8 cellular contexts compared by ENCODE assay signal in genomic region chr22:31313366-31314147, GRCh38. TPM values are rescaled to one million over a fixed set of nuclear protein-coding genes. Genes with fewer than 3 reads are reported as not detected.
A peak's percentile ranks its signal among the peaks of the same experiment; 100 is the strongest.
DNase-seq lines count a peak whose midpoint lies in the region; ATAC-seq and TF ChIP-seq lines count a peak whose summit lies in the region.

No MANE protein-coding gene starts in this region.

- DNase-seq in NCI-H1417 (lab: John Stamatoyannopoulos, UW) (peak; percentile 28 to 61 (median 42)), NCI-H1417 treated with DMSO at 0.1 percent for 48 hours (lab: John Stamatoyannopoulos, UW) (no peak), NCI-H2196 treated with DMSO at 0.1 percent for 48 hours (lab: John Stamatoyannopoulos, UW; ENCODE audit: unreplicated experiment) (peak; percentile 80), left lung (peak in 1 of 2 donors; percentile 81), MV-4-11 (lab: John Stamatoyannopoulos, UW) (no peak)
- peak; percentile 48 to 53 for DNase-seq in activated CD4-positive, alpha-beta T cell treated with anti-CD3 and anti-CD28 coated beads, Interleukin-2, amount 50 U/mL, for 24 hours (ENCODE audit: low read depth in 1 of 2, low spot score in 1 of 2)
- peak; percentile 65 for DNase-seq in stimulated activated CD4-positive, alpha-beta T cell treated with anti-CD3 and anti-CD28 coated beads, Interleukin-4, amount 100 ng/mL, for 1 hour

- peak; percentile 89 to 92 for TF ChIP-seq CTCF in left lung (IDR thresholded peaks at IDR 0.05)

- H3K27me3 ChIP-seq in duodenal mucosa (ENCODE audit: control insufficient read depth in 1 of 2, insufficient read depth in 2 of 2, low read length in 2 of 2) (no peaks in the 10 kb centered on the region), left lung (no peaks in the 10 kb centered on the region)

- peak; percentile 98 for ATAC-seq in left lung

- H3K4me3 ChIP-seq in duodenal mucosa (ENCODE audit: low read depth in 1 of 2, low read length in 2 of 2) (no peak overlapping the region), left lung (no peak overlapping the region)

- H3K9me3 ChIP-seq in duodenal mucosa (ENCODE audit: control insufficient read depth in 1 of 2, low read length in 2 of 2) (peaks cover 0 to 6% of the 10 kb centered on the region in 2 donors), left lung (peaks cover 0 to 5% of the 10 kb centered on the region in 2 donors)

- H3K9ac ChIP-seq in duodenal mucosa (ENCODE audit: low read depth in 1 of 2, low read length in 2 of 2): no peak overlapping the region

- peak overlapping the region; percentile 2 for H3K27ac ChIP-seq in duodenal mucosa (ENCODE audit: low read depth, low read length)
- peak overlapping the region; percentile 60 to 70 for H3K27ac ChIP-seq in left lung

- peaks cover 4 to 7% of the 10 kb centered on the region in 2 donors for H3K4me1 ChIP-seq in duodenal mucosa (ENCODE audit: control insufficient read depth in 1 of 2, insufficient read depth in 2 of 2, low read length in 2 of 2)
- peaks cover 3 to 12% of the 10 kb centered on the region in 2 donors for H3K4me1 ChIP-seq in left lung

- intact Hi-C loops in left lung (cut with DNase I): no loop called here

- H3K36me3 ChIP-seq in duodenal mucosa (ENCODE audit: control insufficient read depth in 1 of 2, insufficient read depth in 2 of 2, low read length in 2 of 2): no peaks in the 10 kb centered on the region
- H3K36me3 ChIP-seq in left lung: no peaks in the 10 kb centered on the region

RNA-seq across cellular contexts. Expression of gene PIK3IP1, which starts 21.3 kb away (rescaled TPM):
- total RNA-seq in left lung: 10 to 100 TPM; 12.8 to 41.5 TPM

RNA-seq across cellular contexts. Expression of gene PATZ1, which starts 32.6 kb away (rescaled TPM):
- 10 to 100 TPM; 19.9 to 23.4 TPM for total RNA-seq in left lung

Comparison
In these comparisons a context has a peak if more than half of its experiments do, and no peak if none do; other contexts are left out.
1. DNase-seq: peak in NCI-H1417 (3 of 3), NCI-H2196 treated with DMSO at 0.1 percent for 48 hours (single experiment), activated CD4-positive, alpha-beta T cell treated with anti-CD3 and anti-CD28 coated beads, Interleukin-2, amount 50 U/mL, for 24 hours (2 of 2) and stimulated activated CD4-positive, alpha-beta T cell treated with anti-CD3 and anti-CD28 coated beads, Interleukin-4, amount 100 ng/mL, for 1 hour (single experiment); none in NCI-H1417 treated with DMSO at 0.1 percent for 48 hours (single experiment) and MV-4-11 (single experiment).